In the genomic region with DNA sequence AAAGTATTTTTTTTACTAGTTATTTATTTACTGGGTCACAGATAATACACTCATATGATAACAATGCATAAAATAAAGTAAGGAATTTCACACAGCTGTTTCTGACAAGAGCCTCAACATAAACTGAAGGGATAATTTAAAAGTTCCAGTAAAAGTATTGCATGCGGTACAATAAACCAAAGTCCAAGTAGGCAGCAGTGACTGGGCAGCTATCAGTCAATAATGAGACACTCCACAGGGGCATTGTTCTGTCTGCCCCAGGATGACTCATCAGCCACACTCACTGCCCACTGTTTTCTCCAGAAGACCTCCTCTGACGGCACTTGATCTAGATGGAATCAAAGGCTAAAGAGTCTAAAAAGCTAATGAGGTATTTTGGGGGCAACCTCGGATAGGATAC, we compare ENCODE assay signal across 12 cellular contexts.
A peak's percentile ranks its signal among the peaks of the same experiment; 100 is the strongest.
DNase-seq lines count a peak whose midpoint lies in the region; ATAC-seq, FAIRE-seq and TF ChIP-seq lines count a peak whose summit lies in the region.
"Had no signal": no experiment of that assay in that cellular context is flagged by ENCODE, and none has a peak within 500 bp of the region (broad histone marks: within the 10 kb centered on the region; RNA-seq: fewer than 3 reads in every experiment).

No MANE protein-coding gene starts in this region.

- no peak overlapping the region for H3K27ac Mint-ChIP-seq in WTC11
- no peak overlapping the region for H3K27ac Mint-ChIP-seq in CD4-positive, alpha-beta memory T cell
- no peak overlapping the region for H3K27ac Mint-ChIP-seq in activated CD8-positive, alpha-beta memory T cell treated with anti-CD3 and anti-CD28 coated beads, Interleukin-2, amount 10 ng/mL, durations not matched to agents 7 days and 5 days
- H3K27ac Mint-ChIP-seq: activated CD4-positive, alpha-beta T cell treated with anti-CD3 and anti-CD28 coated beads, Interleukin-2, amount 10 ng/mL, durations not matched to agents 7 days and 5 days; CD8-positive, alpha-beta T cell had no signal

- no peaks in the 10 kb centered on the region for H3K9me3 ChIP-seq in CD4-positive, alpha-beta memory T cell (ENCODE audit: control insufficient read depth in 1 of 2, low read length in 2 of 2)

- in situ Hi-C loops in ACHN (cut with HindIII; ENCODE audit: low pct_ligation_motif_present, low pct_unique_long_range_greater_than_20kb, low sequenced_read_pairs), result no loop called here

- CTCF ChIA-PET in WTC11 (lab: Charles Lee), result no interaction called here
- CTCF ChIA-PET in CD4-positive, alpha-beta memory T cell (lab: Charles Lee; ENCODE audit: partially characterized antibody), result no interaction called here
- CTCF ChIA-PET in activated CD8-positive, alpha-beta memory T cell treated with anti-CD3 and anti-CD28 coated beads, Interleukin-2, amount 10 ng/mL, durations not matched to agents 7 days and 5 days (lab: Charles Lee), result no interaction called here

- H3K4me1 ChIP-seq in CD4-positive, alpha-beta memory T cell (ENCODE audit: insufficient read depth, low read length), result no peaks in the 10 kb centered on the region

- POLR2A ChIA-PET in WTC11 (lab: Charles Lee), result no interaction called here
- POLR2A ChIA-PET in CD4-positive, alpha-beta memory T cell (lab: Charles Lee; ENCODE audit: partially characterized antibody), result no interaction called here

- TF ChIP-seq POLR2A in GM12892 (IDR thresholded peaks at IDR 0.05; ENCODE audit: low read depth, low read length), result no peak

- intact Hi-C loops in left colon (cut with DNase I, micrococcal nuclease), result no loop called here
- intact Hi-C loops in CD4-positive, alpha-beta memory T cell (cut with micrococcal nuclease), result no loop called here

- peaks cover 14% of the 10 kb centered on the region for H3K4me1 Mint-ChIP-seq in WTC11
- no peaks in the 10 kb centered on the region for H3K4me1 Mint-ChIP-seq in CD4-positive, alpha-beta memory T cell
- H3K4me1 Mint-ChIP-seq in activated CD8-positive, alpha-beta memory T cell treated with anti-CD3 and anti-CD28 coated beads, Interleukin-2, amount 10 ng/mL, durations not matched to agents 7 days and 5 days, result no peaks in the 10 kb centered on the region
- H3K4me1 Mint-ChIP-seq: activated CD4-positive, alpha-beta T cell treated with anti-CD3 and anti-CD28 coated beads, Interleukin-2, amount 10 ng/mL, durations not matched to agents 7 days and 5 days had no signal

- H3K27me3 Mint-ChIP-seq in WTC11 (ENCODE audit: low read depth), result no peaks in the 10 kb centered on the region
- H3K27me3 Mint-ChIP-seq in CD4-positive, alpha-beta memory T cell, result peaks cover 3 to 8% of the 10 kb centered on the region in 2 donors
- H3K27me3 Mint-ChIP-seq in activated CD8-positive, alpha-beta memory T cell treated with anti-CD3 and anti-CD28 coated beads, Interleukin-2, amount 10 ng/mL, durations not matched to agents 7 days and 5 days, result no peaks in the 10 kb centered on the region
- H3K27me3 Mint-ChIP-seq: activated CD4-positive, alpha-beta T cell treated with anti-CD3 and anti-CD28 coated beads, Interleukin-2, amount 10 ng/mL, durations not matched to agents 7 days and 5 days had no signal

- peaks cover 9% of the 10 kb centered on the region for H3K36me3 Mint-ChIP-seq in WTC11
- H3K36me3 Mint-ChIP-seq in CD4-positive, alpha-beta memory T cell, result no peaks in the 10 kb centered on the region
- H3K36me3 Mint-ChIP-seq in activated CD8-positive, alpha-beta memory T cell treated with anti-CD3 and anti-CD28 coated beads, Interleukin-2, amount 10 ng/mL, durations not matched to agents 7 days and 5 days, result peaks cover 2% of the 10 kb centered on the region
- H3K36me3 Mint-ChIP-seq: CD8-positive, alpha-beta T cell had no signal

- no peak overlapping the region for H3K4me3 Mint-ChIP-seq in WTC11
- no peak overlapping the region for H3K4me3 Mint-ChIP-seq in CD4-positive, alpha-beta memory T cell
- no peak overlapping the region for H3K4me3 Mint-ChIP-seq in activated CD8-positive, alpha-beta memory T cell treated with anti-CD3 and anti-CD28 coated beads, Interleukin-2, amount 10 ng/mL, durations not matched to agents 7 days and 5 days
- H3K4me3 Mint-ChIP-seq: activated CD4-positive, alpha-beta T cell treated with anti-CD3 and anti-CD28 coated beads, Interleukin-2, amount 10 ng/mL, durations not matched to agents 7 days and 5 days; CD8-positive, alpha-beta T cell had no signal

- DNase-seq in ACHN, result peak; percentile 97
- DNase-seq in HS-27A (ENCODE audit: low read depth), result peak; percentile 40
- DNase-seq in WTC11 (ENCODE audit: low spot score), result no peak
- peak; percentile 28 to 72 for DNase-seq in left colon
- DNase-seq in CD4-positive, alpha-beta memory T cell, result no peak
- DNase-seq in activated CD8-positive, alpha-beta memory T cell treated with anti-CD3 and anti-CD28 coated beads, Interleukin-2, amount 10 ng/mL, durations not matched to agents 7 days and 5 days, result no peak
- DNase-seq in GM12892 (ENCODE audit: insufficient read length), result no peak
- DNase-seq in stimulated activated CD4-positive, alpha-beta T cell treated with anti-CD3 and anti-CD28 coated beads, Interleukin-2, amount 100 ng/mL, for 24 hours, result no peak
- DNase-seq: activated CD4-positive, alpha-beta T cell treated with anti-CD3 and anti-CD28 coated beads, Interleukin-2, amount 10 ng/mL, durations not matched to agents 7 days and 5 days; CD8-positive, alpha-beta T cell; NCI-H1694 treated with DMSO at 0.1 percent for 48 hours had no signal

- no peak for FAIRE-seq in GM12892 (lab: Jason Lieb, UNC)

- H3K36me3 ChIP-seq in CD4-positive, alpha-beta memory T cell (ENCODE audit: insufficient read depth, low read length), result no peaks in the 10 kb centered on the region

- H3K27ac ChIP-seq in CD4-positive, alpha-beta memory T cell (ENCODE audit: low read depth, low read length), result no peak overlapping the region

- no peaks in the 10 kb centered on the region for H3K27me3 ChIP-seq in CD4-positive, alpha-beta memory T cell (ENCODE audit: insufficient read depth, low read length)
- H3K27me3 ChIP-seq: dorsolateral prefrontal cortex had no signal

- peak; percentile 62 for ATAC-seq in WTC11
- peak; percentile 87 for ATAC-seq in left colon
- no peak for ATAC-seq in activated CD8-positive, alpha-beta memory T cell treated with anti-CD3 and anti-CD28 coated beads, Interleukin-2, amount 10 ng/mL, durations not matched to agents 7 days and 5 days
- ATAC-seq: CD8-positive, alpha-beta T cell had no signal

- H3K4me3 ChIP-seq in CD4-positive, alpha-beta memory T cell (ENCODE audit: low read length in 2 of 2), result no peak overlapping the region

- H3K9me3 Mint-ChIP-seq in WTC11, result peaks cover 16% of the 10 kb centered on the region
- H3K9me3 Mint-ChIP-seq in CD4-positive, alpha-beta memory T cell, result peaks cover 0 to 8% (median 0%) of the 10 kb centered on the region in 8 donors
- H3K9me3 Mint-ChIP-seq in activated CD8-positive, alpha-beta memory T cell treated with anti-CD3 and anti-CD28 coated beads, Interleukin-2, amount 10 ng/mL, durations not matched to agents 7 days and 5 days (ENCODE audit: low read depth), result no peaks in the 10 kb centered on the region
- H3K9me3 Mint-ChIP-seq: activated CD4-positive, alpha-beta T cell treated with anti-CD3 and anti-CD28 coated beads, Interleukin-2, amount 10 ng/mL, durations not matched to agents 7 days and 5 days had no signal

- TF ChIP-seq CTCF in WTC11 (IDR thresholded peaks at IDR 0.05), result no peak

TF ChIP-seq in WTC11, 78 proteins besides CTCF, POLR2A, EP300 and RAD21:
- no peak for TF ChIP-seq MAX (CRISPR knock-in tag; IDR thresholded peaks at IDR 0.05)
- TF ChIP-seq ZBTB21 (CRISPR knock-in tag; IDR thresholded peaks at IDR 0.05; ENCODE audit: borderline replicate concordance), result no peak
- TF ChIP-seq GABPB1 (CRISPR knock-in tag; IDR thresholded peaks at IDR 0.05), result peak; percentile 70

Comparison
In these comparisons a context has a peak if more than half of its experiments do, and no peak if none do; other contexts are left out.
1. DNase-seq: peak in ACHN (single experiment), HS-27A (single experiment) and left colon (2 of 2); none in WTC11 (single experiment), CD4-positive, alpha-beta memory T cell (0 of 5), activated CD8-positive, alpha-beta memory T cell treated with anti-CD3 and anti-CD28 coated beads, Interleukin-2, amount 10 ng/mL, durations not matched to agents 7 days and 5 days (single experiment), GM12892 (single experiment) and stimulated activated CD4-positive, alpha-beta T cell treated with anti-CD3 and anti-CD28 coated beads, Interleukin-2, amount 100 ng/mL, for 24 hours (0 of 2).